Comparison of ENCODE assay signal across 17 cellular contexts in genomic region chr6:90195094-90195793, GRCh38.
DNase-seq lines count a peak whose midpoint lies in the region; ATAC-seq and TF ChIP-seq lines count a peak whose summit lies in the region.
"Had no signal": no experiment of that assay in that cellular context is flagged by ENCODE, and none has a peak within 500 bp of the region (broad histone marks: within the 10 kb centered on the region; RNA-seq: fewer than 3 reads in every experiment).

No MANE protein-coding gene starts in this region.

- H3K4me3 Mint-ChIP-seq in T-helper 2 cell treated with Interferon-gamma antibody and Interleukin-4, amounts not matched to agents 5 μg/mL and 100 μg/mL, for 36 hours: peak overlapping the region; percentile 22
- peak overlapping the region in 2 of 5 experiments; percentile 39 to 52 for H3K4me3 Mint-ChIP-seq in brain

- peaks cover 42% of the 10 kb centered on the region for H3K4me1 Mint-ChIP-seq in T-helper 2 cell treated with Interferon-gamma antibody and Interleukin-4, amounts not matched to agents 5 μg/mL and 100 μg/mL, for 36 hours (ENCODE audit: low read depth)
- H3K4me1 Mint-ChIP-seq in brain: peaks cover 48% of the 10 kb centered on the region

- H3K36me3 ChIP-seq in neuron (ENCODE audit: insufficient read depth, low read length): peaks cover 8% of the 10 kb centered on the region
- H3K36me3 ChIP-seq: ascending aorta, neutrophil had no signal

- H3K4me3 ChIP-seq in neuron (ENCODE audit: low read length): peak overlapping the region; percentile 30
- H3K4me3 ChIP-seq: A549, ascending aorta, GM23248 had no signal

- DNase-seq in T-helper 2 cell treated with Interferon-gamma antibody and Interleukin-4, amounts not matched to agents 5 μg/mL and 100 μg/mL, for 36 hours (ENCODE audit: low spot score): no peak
- DNase-seq in T-helper 2 cell: no peak
- peak; percentile 29 for DNase-seq in NCI-H2227 treated with DMSO at 0.1 percent for 48 hours (lab: John Stamatoyannopoulos, UW)
- DNase-seq in GOT3 (lab: John Stamatoyannopoulos, UW): no peak
- DNase-seq in A172 (ENCODE audit: low spot score): no peak
- DNase-seq: activated CD8-positive, alpha-beta memory T cell treated with anti-CD3 and anti-CD28 coated beads, Interleukin-2, amount 50 U/mL, for 4 hours; GM23248; Kasumi-1; NCI-H1694 treated with DMSO at 0.1 percent for 48 hours; NCI-H748 treated with DMSO at 0.1 percent for 48 hours had no signal

- H3K9me3 ChIP-seq in neuron (ENCODE audit: low read length): peaks cover 19% of the 10 kb centered on the region
- H3K9me3 ChIP-seq: ascending aorta, neutrophil had no signal

- H3K9me3 Mint-ChIP-seq in T-helper 2 cell treated with Interferon-gamma antibody and Interleukin-4, amounts not matched to agents 5 μg/mL and 100 μg/mL, for 36 hours: peaks cover 20% of the 10 kb centered on the region
- H3K9me3 Mint-ChIP-seq in brain: peaks cover 5 to 27% (median 16%) of the 10 kb centered on the region in 5 experiments

- peaks cover 26% of the 10 kb centered on the region for H3K4me1 ChIP-seq in neuron (ENCODE audit: insufficient read depth, low read length)
- H3K4me1 ChIP-seq: A549 had no signal

- H2AFZ ChIP-seq in neuron (ENCODE audit: low read depth, low read length): no peak overlapping the region
- H2AFZ ChIP-seq: GM23248 had no signal

- no peak for ATAC-seq in HG03280 (IDR thresholded peaks at IDR 0.05; ENCODE audit: unreplicated experiment)
- ATAC-seq: A549, left lobe of liver had no signal

- TF ChIP-seq CTCF in brain (conservative IDR thresholded peaks at IDR 0.05): no peak

- peaks cover 43% of the 10 kb centered on the region for H3K36me3 Mint-ChIP-seq in T-helper 2 cell treated with Interferon-gamma antibody and Interleukin-4, amounts not matched to agents 5 μg/mL and 100 μg/mL, for 36 hours (ENCODE audit: low read depth)
- peaks cover 35% of the 10 kb centered on the region for H3K36me3 Mint-ChIP-seq in brain

- no peaks in the 10 kb centered on the region for H3K27me3 ChIP-seq in neuron (ENCODE audit: insufficient read depth, low read length)
- H3K27me3 ChIP-seq: ascending aorta, neutrophil had no signal

- peak overlapping the region; percentile 0 for H3K27ac Mint-ChIP-seq in T-helper 2 cell treated with Interferon-gamma antibody and Interleukin-4, amounts not matched to agents 5 μg/mL and 100 μg/mL, for 36 hours
- peak overlapping the region in 3 of 5 experiments; percentile 10 to 85 (median 47) for H3K27ac Mint-ChIP-seq in brain

- H3K27me3 Mint-ChIP-seq in T-helper 2 cell treated with Interferon-gamma antibody and Interleukin-4, amounts not matched to agents 5 μg/mL and 100 μg/mL, for 36 hours (ENCODE audit: low read depth): peaks cover 6% of the 10 kb centered on the region
- H3K27me3 Mint-ChIP-seq in brain: no peaks in the 10 kb centered on the region
